In the genomic region with DNA sequence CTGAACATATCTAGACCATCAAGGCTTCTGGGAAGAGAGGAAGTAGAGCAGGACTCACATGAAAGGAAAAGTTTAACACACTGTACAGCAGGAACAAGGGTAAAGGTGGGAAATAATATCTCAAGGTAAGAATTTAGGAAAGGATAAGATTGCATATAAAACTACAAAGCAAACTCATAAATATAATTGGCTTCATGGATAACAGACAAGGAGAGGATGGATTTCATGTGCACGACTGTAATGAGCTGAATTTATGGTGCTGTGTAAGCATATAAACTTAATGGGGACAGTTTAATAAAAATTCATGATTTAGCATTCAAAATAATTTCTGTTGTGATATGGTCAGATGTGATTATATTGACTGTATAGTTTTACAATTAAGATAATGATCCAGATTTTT, we compare ENCODE assay signal across 30 cellular contexts.
"Had no signal": no experiment of that assay in that cellular context is flagged by ENCODE, and none has a peak within 500 bp of the region (broad histone marks: within the 10 kb centered on the region; RNA-seq: fewer than 3 reads in every experiment).

No MANE protein-coding gene starts in this region.

- H3K4me3 ChIP-seq: adrenal gland, ascending aorta, body of pancreas, breast epithelium, cardiac muscle cell had no signal

- ATAC-seq: activated naive CD4-positive, alpha-beta T cell treated with anti-CD3 and anti-CD28 coated beads, Interleukin-2, amount 50 U/mL, for 72 hours; activated naive CD8-positive, alpha-beta T cell treated with anti-CD3 and anti-CD28 coated beads, Interleukin-2, amount 50 U/mL, for 24 hours; activated T-cell treated with anti-CD3 and anti-CD28 coated beads, Interleukin-2, amount 50 U/mL, for 4 hours; activated T-cell treated with anti-CD3 and anti-CD28 coated beads, Interleukin-2, amount 50 U/mL, for 72 hours; activated T-helper 17 cell treated with anti-CD3 and anti-CD28 coated beads, Interleukin-2, amount 50 U/mL, for 72 hours; body of pancreas had no signal

- DNase-seq: activated effector memory CD4-positive, alpha-beta T cell treated with anti-CD3 and anti-CD28 coated beads, Interleukin-2, amount 50 U/mL, for 16 hours; activated effector memory CD4-positive, alpha-beta T cell treated with Interleukin-2 at 50 U/mL for 16 hours; activated gamma-delta T cell; activated gamma-delta T cell treated with Interleukin-2 at 50 U/mL for 16 hours; activated naive CD4-positive, alpha-beta T cell; activated naive CD4-positive, alpha-beta T cell treated with anti-CD3 and anti-CD28 coated beads for 36 hours; activated naive CD4-positive, alpha-beta T cell treated with anti-CD3 and anti-CD28 coated beads, Interleukin-2, amount 10 ng/mL, durations not matched to agents 7 days and 5 days; activated naive CD4-positive, alpha-beta T cell treated with anti-CD3 and anti-CD28 coated beads, Interleukin-2, amount 50 U/mL, for 16 hours; activated naive CD4-positive, alpha-beta T cell treated with Interleukin-2 at 50 U/mL for 16 hours; activated naive CD8-positive, alpha-beta T cell treated with anti-CD3 and anti-CD28 coated beads for 36 hours; activated naive CD8-positive, alpha-beta T cell treated with anti-CD3 and anti-CD28 coated beads, Interleukin-2, amount 10 ng/mL, durations not matched to agents 7 days and 5 days; activated naive CD8-positive, alpha-beta T cell treated with anti-CD3 and anti-CD28 coated beads, Interleukin-2, amount 50 U/mL, for 24 hours; activated T-cell treated with anti-CD3 and anti-CD28 coated beads, Interleukin-2, amount 50 U/mL, for 4 hours; activated T-cell treated with anti-CD3 and anti-CD28 coated beads, Interleukin-2, amount 50 U/mL, for 48 hours; activated T-cell treated with anti-CD3 and anti-CD28 coated beads, Interleukin-2, amount 50 U/mL, for 72 hours; adrenal gland; amniotic stem cell; amygdala; anterior cingulate cortex; aorta; body of pancreas; brain microvascular endothelial cell; caudate nucleus; central memory CD4-positive, alpha-beta T cell; cerebellar nuclear complex had no signal

- H3K27ac ChIP-seq: adrenal gland, ascending aorta, body of pancreas, brain microvascular endothelial cell, breast epithelium, cardiac muscle cell had no signal

- H3K36me3 ChIP-seq: adrenal gland, ascending aorta, brain microvascular endothelial cell, breast epithelium, cardiac muscle cell had no signal

- H3K4me1 ChIP-seq: adrenal gland, ascending aorta, body of pancreas, breast epithelium had no signal

- H3K9me3 ChIP-seq: adrenal gland, body of pancreas had no signal
